Comparison of ENCODE assay signal across 1 cellular context in genomic region chr6:90369024-90369519, GRCh38.
TF ChIP-seq lines count a peak whose summit lies in the region.

No MANE protein-coding gene starts in this region.

TF ChIP-seq in HEK293, 187 proteins besides CTCF, POLR2A, EP300 and RAD21 (continued from another document and continues in another):
- TF ChIP-seq PATZ1 (tag by site-specific recombination; IDR thresholded peaks at IDR 0.05) (peak; percentile 16; the same call in 1 of the 2 replicates), ZNF791 (tag by site-specific recombination; IDR thresholded peaks at IDR 0.05) (no peak), GLI2 (tag by site-specific recombination; IDR thresholded peaks at IDR 0.05; ENCODE audit: borderline replicate concordance, low read depth) (peak; percentile 46; the same call in 1 of the 2 replicates), ZNF621 (tag by site-specific recombination; IDR thresholded peaks at IDR 0.05) (no peak), ZNF324 (tag by site-specific recombination; IDR thresholded peaks at IDR 0.05) (peak; percentile 96), REPIN1 (tag by site-specific recombination; IDR thresholded peaks at IDR 0.05; ENCODE audit: low read depth) (no peak), ZFP69B (tag by site-specific recombination; IDR thresholded peaks at IDR 0.05) (peak; percentile 73; the same call in 1 of the 2 replicates), SP7 (tag by site-specific recombination; IDR thresholded peaks at IDR 0.05) (peak; percentile 92), ZBTB20 (tag by site-specific recombination; IDR thresholded peaks at IDR 0.05) (no peak), ZNF350 (tag by site-specific recombination; IDR thresholded peaks at IDR 0.05) (peak; percentile 88), KLF9 (tag by site-specific recombination; IDR thresholded peaks at IDR 0.05; ENCODE audit: low read depth) (peak; percentile 68), ZNF624 (tag by site-specific recombination; IDR thresholded peaks at IDR 0.05) (no peak), GFI1B (tag by site-specific recombination; IDR thresholded peaks at IDR 0.05) (peak; percentile 43; the same call in 1 of the 2 replicates), ZNF184 (tag by site-specific recombination; IDR thresholded peaks at IDR 0.05) (peak; percentile 92), ZNF157 (tag by site-specific recombination; IDR thresholded peaks at IDR 0.05) (no peak), ZNF169 (tag by site-specific recombination; IDR thresholded peaks at IDR 0.05) (no peak), EGR2 (tag by site-specific recombination; IDR thresholded peaks at IDR 0.05; ENCODE audit: low read depth) (no peak), ZNF266 (tag by site-specific recombination; IDR thresholded peaks at IDR 0.05; ENCODE audit: low read depth) (no peak), ELK4 (IDR thresholded peaks at IDR 0.05; ENCODE audit: borderline replicate concordance, low read depth, low read length) (no peak), KLF7 (tag by site-specific recombination; IDR thresholded peaks at IDR 0.05; ENCODE audit: borderline replicate concordance) (no peak), SALL2 (tag by site-specific recombination; IDR thresholded peaks at IDR 0.05; ENCODE audit: borderline replicate concordance) (no peak), BCL6B (tag by site-specific recombination; IDR thresholded peaks at IDR 0.05) (no peak), ZIC2 (tag by site-specific recombination; IDR thresholded peaks at IDR 0.05) (no peak), ZBTB11 (tag by site-specific recombination; conservative IDR thresholded peaks at IDR 0.05; ENCODE audit: low read depth) (no peak), ZNF416 (tag by site-specific recombination; IDR thresholded peaks at IDR 0.05) (no peak), ZBTB7A (tag by site-specific recombination; IDR thresholded peaks at IDR 0.05; ENCODE audit: low read depth) (no peak), ZNF768 (tag by site-specific recombination; IDR thresholded peaks at IDR 0.05) (peak; percentile 96), ZNF112 (tag by site-specific recombination; IDR thresholded peaks at IDR 0.05) (no peak), ZNF645 (tag by site-specific recombination; IDR thresholded peaks at IDR 0.05) (no peak), ZNF18 (tag by site-specific recombination; IDR thresholded peaks at IDR 0.05) (no peak), ZNF214 (tag by site-specific recombination; IDR thresholded peaks at IDR 0.05; ENCODE audit: borderline replicate concordance) (no peak), PRDM10 (tag by site-specific recombination; IDR thresholded peaks at IDR 0.05) (peak; percentile 53), ZBTB44 (tag by site-specific recombination; IDR thresholded peaks at IDR 0.05) (no peak), ZNF701 (tag by site-specific recombination; IDR thresholded peaks at IDR 0.05) (no peak), ZNF777 (tag by site-specific recombination; IDR thresholded peaks at IDR 0.05; ENCODE audit: borderline replicate concordance) (no peak), KLF10 (tag by site-specific recombination; IDR thresholded peaks at IDR 0.05) (peak; percentile 89), ZNF449 (tag by site-specific recombination; IDR thresholded peaks at IDR 0.05) (no peak), ZNF549 (tag by site-specific recombination; IDR thresholded peaks at IDR 0.05) (no peak), YY2 (tag by site-specific recombination; IDR thresholded peaks at IDR 0.05) (no peak), ZNF146 (tag by site-specific recombination; IDR thresholded peaks at IDR 0.05) (no peak), BCL11B (tag by site-specific recombination; IDR thresholded peaks at IDR 0.05; ENCODE audit: low read depth) (peak; percentile 72; the same call in 1 of the 2 replicates), ZNF654 (tag by site-specific recombination; IDR thresholded peaks at IDR 0.05; ENCODE audit: low read depth) (peak; percentile 7; the same call in 1 of the 2 replicates), ZNF501 (tag by site-specific recombination; IDR thresholded peaks at IDR 0.05) (0 out of 2 replicates have a peak, but pooled peaks have one; percentile 26), HOXD13 (CRISPR knock-in tag; IDR thresholded peaks at IDR 0.05; ENCODE audit: borderline replicate concordance) (no peak), KLF8 (tag by site-specific recombination; IDR thresholded peaks at IDR 0.05) (peak; percentile 85), IKZF3 (tag by site-specific recombination; IDR thresholded peaks at IDR 0.05) (peak; percentile 62; the same call in 1 of the 2 replicates), ZNF37A (tag by site-specific recombination; IDR thresholded peaks at IDR 0.05) (no peak)
